ENCODE assay signal across 8 cellular contexts in the genomic region with DNA sequence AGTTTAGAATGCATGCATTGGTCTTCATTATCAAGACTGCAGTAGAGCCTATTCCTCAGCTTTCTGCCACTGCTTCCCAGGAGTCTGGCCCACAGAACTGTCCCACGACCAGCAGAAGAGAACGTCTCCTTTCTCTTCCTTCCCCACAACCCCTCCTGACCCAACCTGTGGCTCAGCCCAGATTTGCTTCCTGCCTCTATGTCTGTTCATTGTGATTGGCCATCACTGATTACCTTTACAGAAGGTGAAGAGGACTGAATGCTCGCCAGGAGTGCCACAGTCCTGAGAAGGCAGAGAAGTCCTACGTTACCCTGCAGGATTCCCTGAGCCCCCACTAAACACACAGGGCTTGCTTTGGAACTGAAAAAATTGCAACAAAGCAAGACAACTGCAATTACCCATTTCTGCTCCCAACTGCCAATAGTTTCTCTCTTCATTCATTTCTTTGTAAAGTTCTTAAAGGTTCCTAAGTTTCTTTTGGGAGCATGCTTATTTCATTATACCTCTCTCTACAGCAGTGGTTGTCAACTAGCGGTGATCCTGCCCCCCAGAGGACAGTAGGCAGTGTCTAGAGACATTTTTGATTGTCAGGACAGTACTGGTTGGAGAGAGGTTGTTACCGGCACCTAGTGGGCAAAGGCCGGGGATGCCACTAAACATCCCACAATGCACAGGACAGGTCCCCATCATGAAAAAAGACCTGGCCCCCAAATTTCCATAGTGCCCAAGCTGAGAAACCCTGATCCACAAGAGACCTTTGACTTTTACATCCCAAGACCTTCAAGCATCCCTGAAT. TPM values are rescaled to one million over a fixed set of nuclear protein-coding genes. Genes with fewer than 3 reads are reported as not detected.
DNase-seq lines count a peak whose midpoint lies in the region; ATAC-seq and TF ChIP-seq lines count a peak whose summit lies in the region.

No MANE protein-coding gene starts in this region.

- no peak overlapping the region for H3K9ac ChIP-seq in fibroblast of lung (ENCODE audit: insufficient read depth, low read length)

- peaks cover 50 to 68% of the 10 kb centered on the region in 2 donors for H3K4me1 Mint-ChIP-seq in stimulated activated naive B cell treated with anti-CD40 and anti-IgM and Interleukin-4, amounts not matched to agents 10 μg/mL and 1 μg/mL and 100 μg/mL, for 72 hours

- peak overlapping the region; percentile 48 for H3K27ac Mint-ChIP-seq in stimulated activated naive B cell treated with anti-CD40 and anti-IgM and Interleukin-4, amounts not matched to agents 10 μg/mL and 1 μg/mL and 100 μg/mL, for 72 hours

- H3K27ac ChIP-seq in fibroblast of lung (ENCODE audit: insufficient read depth, low read length) = no peak overlapping the region

- H3K4me3 ChIP-seq in BE2C (ENCODE audit: low read depth, low read length) (no peak overlapping the region), H7 (ENCODE audit: insufficient read depth, low read depth, low read length) (no peak overlapping the region), fibroblast of lung (replicated peaks in 1 of 4; ENCODE audit: control extremely low read depth in 1 of 4, insufficient read depth in 1 of 4, low read depth in 3 of 4, low read length in 4 of 4) (no peak overlapping the region)

- TF ChIP-seq CTCF in BE2C (IDR thresholded peaks at IDR 0.05; ENCODE audit: low read depth, low read length) = peak; percentile 80
- peak; percentile 4 to 26 for TF ChIP-seq CTCF in fibroblast of lung (conservative IDR thresholded peaks at IDR 0.05 in 1 of 2, IDR thresholded peaks at IDR 0.05 in 1 of 2; ENCODE audit: low read depth in 1 of 2, low read length in 2 of 2)

- no peak overlapping the region for H3K4me3 Mint-ChIP-seq in stimulated activated naive B cell treated with anti-CD40 and anti-IgM and Interleukin-4, amounts not matched to agents 10 μg/mL and 1 μg/mL and 100 μg/mL, for 72 hours

- H3K79me2 ChIP-seq in fibroblast of lung (ENCODE audit: control insufficient read depth, insufficient read depth, low read length) = peaks cover 12% of the 10 kb centered on the region

- no peaks in the 10 kb centered on the region for H3K9me3 Mint-ChIP-seq in stimulated activated naive B cell treated with anti-CD40 and anti-IgM and Interleukin-4, amounts not matched to agents 10 μg/mL and 1 μg/mL and 100 μg/mL, for 72 hours

- H3K4me1 ChIP-seq in BE2C (no peaks in the 10 kb centered on the region), fibroblast of lung (ENCODE audit: control insufficient read depth, extremely low read depth, insufficient read depth, low read length) (peaks cover 2% of the 10 kb centered on the region)

- H4K20me1 ChIP-seq in fibroblast of lung (ENCODE audit: control insufficient read depth, extremely low read depth, insufficient read depth, low read length) = no peaks in the 10 kb centered on the region

- H3K9me3 ChIP-seq in BE2C (no peaks in the 10 kb centered on the region), fibroblast of lung (ENCODE audit: control insufficient read depth, insufficient read depth, low read depth, low read length) (no peaks in the 10 kb centered on the region)

- ATAC-seq in stimulated activated naive B cell treated with anti-CD40 and anti-IgM and Interleukin-4, amounts not matched to agents 10 μg/mL and 1 μg/mL and 100 μg/mL, for 72 hours (replicated peaks) = no peak

- no peak overlapping the region for H3K4me2 ChIP-seq in fibroblast of lung (ENCODE audit: extremely low read depth, insufficient read depth, low read length)

- peak; percentile 61 for DNase-seq in BE2C
- DNase-seq in H7 = peak; percentile 78
- peak; percentile 55 for DNase-seq in RPMI8226
- DNase-seq in fibroblast of lung (ENCODE audit: low read depth in 2 of 2) = peak in 1 of 2 donors; percentile 21
- DNase-seq in stimulated activated naive B cell treated with anti-CD40 and anti-IgM and Interleukin-4, amounts not matched to agents 10 μg/mL and 1 μg/mL and 100 μg/mL, for 72 hours = no peak
- DNase-seq in NCI-H345 (lab: John Stamatoyannopoulos, UW) = no peak
- DNase-seq in GOT3 (lab: John Stamatoyannopoulos, UW) = no peak
- no peak for DNase-seq in COR-L47 (lab: John Stamatoyannopoulos, UW)

- H3K36me3 Mint-ChIP-seq in stimulated activated naive B cell treated with anti-CD40 and anti-IgM and Interleukin-4, amounts not matched to agents 10 μg/mL and 1 μg/mL and 100 μg/mL, for 72 hours = peaks cover 42 to 44% of the 10 kb centered on the region in 2 donors

- H3K27me3 ChIP-seq in BE2C = no peaks in the 10 kb centered on the region
- no peaks in the 10 kb centered on the region for H3K27me3 ChIP-seq in H7 (ENCODE audit: control insufficient read depth, insufficient read depth, low read length)
- no peaks in the 10 kb centered on the region for H3K27me3 ChIP-seq in fibroblast of lung (ENCODE audit: control insufficient read depth, insufficient read depth, low read length)

- H3K27me3 Mint-ChIP-seq in stimulated activated naive B cell treated with anti-CD40 and anti-IgM and Interleukin-4, amounts not matched to agents 10 μg/mL and 1 μg/mL and 100 μg/mL, for 72 hours = no peaks in the 10 kb centered on the region

- no peak overlapping the region for H2AFZ ChIP-seq in fibroblast of lung (ENCODE audit: low read length)

- H3K36me3 ChIP-seq in BE2C (peaks cover 3% of the 10 kb centered on the region; the same call in 1 of the 2 replicates), H7 (replicated peaks; ENCODE audit: control insufficient read depth, insufficient read depth, low read length) (peaks cover 3% of the 10 kb centered on the region), fibroblast of lung (ENCODE audit: control insufficient read depth, insufficient read depth, low read length) (no peaks in the 10 kb centered on the region)

RNA-seq across cellular contexts. Expression of a gene that starts 4.5 kb away (rescaled TPM):
- 191 TPM for polyA plus RNA-seq in BE2C (2012; ENCODE audit: insufficient read depth, insufficient read length, low read depth)
- 47.9 and 73.3 TPM in 2 replicates for total RNA-seq in H7 (2014; rRNA removed; shearing (Covaris generic))
- 29.0 and 39.6 TPM in 2 replicates for total RNA-seq in fibroblast of lung
- polyA plus RNA-seq in fibroblast of lung = 21.2 and 34.7 TPM in 2 replicates
- 33.8 and 47.6 TPM in 2 replicates for polyA plus RNA-seq in fibroblast of lung (2012)
- 28.4 and 31.8 TPM in 2 replicates for polyA minus RNA-seq in fibroblast of lung (ENCODE audit: low replicate concordance)

RNA-seq across cellular contexts. Expression of a gene that starts 32.2 kb away (rescaled TPM):
- polyA plus RNA-seq in BE2C (2012; ENCODE audit: insufficient read depth, insufficient read length, low read depth) = 74.2 TPM
- 63.1 and 79.1 TPM in 2 replicates for total RNA-seq in H7 (2014; rRNA removed; shearing (Covaris generic))
- 7.2 and 10.2 TPM in 2 replicates for total RNA-seq in fibroblast of lung
- polyA plus RNA-seq in fibroblast of lung = 13.9 and 29.7 TPM in 2 replicates
- polyA plus RNA-seq in fibroblast of lung (2012) = 13.5 and 26.5 TPM in 2 replicates
- polyA minus RNA-seq in fibroblast of lung (ENCODE audit: low replicate concordance) = 23.9 and 51.9 TPM in 2 replicates

RNA-seq across cellular contexts. Expression of a gene that starts 43.6 kb away (rescaled TPM):
- polyA plus RNA-seq in BE2C (2012; ENCODE audit: insufficient read depth, insufficient read length, low read depth) = 2.9 TPM
- 2.5 and 3.5 TPM in 2 replicates for total RNA-seq in H7 (2014; rRNA removed; shearing (Covaris generic))
- 0.26 and 0.66 TPM in 2 replicates for total RNA-seq in fibroblast of lung
- polyA plus RNA-seq in fibroblast of lung = 0.08 and 0.65 TPM in 2 replicates
- 0.18 and 0.41 TPM in 2 replicates for polyA plus RNA-seq in fibroblast of lung (2012)
- 0.33 TPM in 1 of 2 replicates, not detected in the other for polyA minus RNA-seq in fibroblast of lung (ENCODE audit: low replicate concordance)

Comparison
In these comparisons a context has a peak if more than half of its experiments do, and no peak if none do; other contexts are left out.
1. DNase-seq: peak in BE2C (single experiment), H7 (single experiment) and RPMI8226 (single experiment); none in stimulated activated naive B cell treated with anti-CD40 and anti-IgM and Interleukin-4, amounts not matched to agents 10 μg/mL and 1 μg/mL and 100 μg/mL, for 72 hours (single experiment), NCI-H345 (single experiment), GOT3 (single experiment) and COR-L47 (single experiment).